Comparison of ENCODE assay signal across 28 cellular contexts in the genomic region with DNA sequence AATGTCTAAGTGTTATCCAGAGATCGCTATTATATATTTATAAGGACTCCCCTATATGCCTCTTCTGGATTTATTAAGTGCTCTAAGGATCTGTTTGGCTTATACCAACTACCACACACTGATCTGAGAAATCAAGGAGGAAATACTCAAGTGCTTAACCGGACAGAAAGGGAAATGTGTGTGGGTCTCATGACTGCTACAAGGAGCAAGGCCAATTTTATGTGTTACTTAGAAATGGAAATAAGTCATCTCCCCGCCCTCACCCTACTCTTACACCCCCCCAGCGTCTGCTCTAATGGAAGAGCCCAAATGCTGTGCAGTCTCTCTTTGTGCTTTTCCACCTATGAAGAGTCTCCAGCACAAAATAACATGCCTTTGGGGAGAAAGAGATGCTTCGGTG.
DNase-seq lines count a peak whose midpoint lies in the region; ATAC-seq, FAIRE-seq and TF ChIP-seq lines count a peak whose summit lies in the region.
"Had no signal": no experiment of that assay in that cellular context is flagged by ENCODE, and none has a peak within 500 bp of the region (broad histone marks: within the 10 kb centered on the region; RNA-seq: fewer than 3 reads in every experiment).

No MANE protein-coding gene starts in this region.

- H3K79me1 ChIP-seq in IMR-90 (ENCODE audit: low read depth in 1 of 2, low read length in 2 of 2): no peaks in the 10 kb centered on the region

- H2AFZ ChIP-seq in IMR-90 (replicated peaks; ENCODE audit: low read length, poor library complexity): no peak overlapping the region
- no peak overlapping the region for H2AFZ ChIP-seq in K562 (ENCODE audit: low read depth, low read length)

- no peak overlapping the region; the same call in 1 of the 2 replicates for H3K18ac ChIP-seq in IMR-90 (ENCODE audit: low read depth, low read length)

- intact Hi-C loops in Right ventricle myocardium inferior (cut with DNase I) (no loop called here), cardiac septum (cut with DNase I) (no loop called here), IMR-90 (cut with micrococcal nuclease) (no loop called here), K562 (cut with micrococcal nuclease) (no loop called here)

- H4K20me1 ChIP-seq in IMR-90 (ENCODE audit: insufficient read depth, low read length) (no peaks in the 10 kb centered on the region), K562 (replicated peaks; ENCODE audit: control insufficient read depth, insufficient read depth, low read length) (no peaks in the 10 kb centered on the region)

- no peak overlapping the region for H2BK5ac ChIP-seq in IMR-90 (ENCODE audit: low read depth, low read length, poor library complexity, severe bottlenecking)

- H3K14ac ChIP-seq in IMR-90 (replicated peaks; ENCODE audit: low read depth, low read length): no peak overlapping the region

- no peak overlapping the region for H3K4me2 ChIP-seq in IMR-90 (ENCODE audit: low read depth, low read length)
- H3K4me2 ChIP-seq in K562 (ENCODE audit: insufficient read depth, low read length): no peak overlapping the region
- H3K4me2 ChIP-seq: KMS-11, SK-N-SH, smooth muscle cell had no signal

- no peaks in the 10 kb centered on the region; the same call in 1 of the 2 replicates for H3K9me3 ChIP-seq in IMR-90 (ENCODE audit: control insufficient read depth, insufficient read depth, low read length)
- H3K9me3 ChIP-seq in K562 (replicated peaks; ENCODE audit: control insufficient read depth, insufficient read depth, low read depth, low read length): no peaks in the 10 kb centered on the region
- H3K9me3 ChIP-seq: Peyer's patch, prostate gland, SK-N-SH, upper lobe of left lung had no signal

- H3K23ac ChIP-seq in IMR-90 (ENCODE audit: low read depth, low read length): peak overlapping the region; percentile 69; the same call in 1 of the 2 replicates

- in situ Hi-C loops in IMR-90 (cut with MboI; ENCODE audit: low sequenced_read_pairs): no loop called here
- in situ Hi-C loops in K562 (cut with MboI): no loop called here

- no peak overlapping the region for H3K4ac ChIP-seq in IMR-90 (ENCODE audit: low read depth, low read length)

- H2AK5ac ChIP-seq in IMR-90 (ENCODE audit: low read depth, low read length): no peak overlapping the region

- H3K36me3 ChIP-seq in IMR-90 (ENCODE audit: control insufficient read depth, insufficient read depth, low read length): no peaks in the 10 kb centered on the region
- no peaks in the 10 kb centered on the region for H3K36me3 ChIP-seq in K562 (ENCODE audit: control insufficient read depth, insufficient read depth, low read length)
- H3K36me3 ChIP-seq: Peyer's patch, prostate gland, upper lobe of left lung had no signal

- BruUV-seq in IMR-90 (replicated peaks; lab: Mats Ljungman, UMichigan) (no TSS peak), K562 (replicated peaks; lab: Mats Ljungman, UMichigan) (no TSS peak)

- H3K56ac ChIP-seq in IMR-90 (ENCODE audit: extremely low read depth, insufficient read depth, low read length): no peak overlapping the region

- no peak for TF ChIP-seq POLR2A in IMR-90 (IDR thresholded peaks at IDR 0.05; ENCODE audit: low read depth, low read length)
- TF ChIP-seq POLR2A in K562 (conservative IDR thresholded peaks at IDR 0.05): no peak
- TF ChIP-seq POLR2A in GM12892 (IDR thresholded peaks at IDR 0.05; ENCODE audit: low read depth, low read length): no peak

- FAIRE-seq in K562 (lab: Jason Lieb, UNC) (no peak), GM12892 (lab: Jason Lieb, UNC) (no peak)

- H2AK9ac ChIP-seq in IMR-90 (replicated peaks; ENCODE audit: low read depth, low read length, poor library complexity): peak overlapping the region; percentile 40

- H3K27ac ChIP-seq in IMR-90 (ENCODE audit: insufficient read depth, low read length): no peak overlapping the region
- no peak overlapping the region for H3K27ac ChIP-seq in K562 (ENCODE audit: extremely low read depth, low read depth, low read length)
- H3K27ac ChIP-seq: KMS-11, Peyer's patch, prostate gland, upper lobe of left lung had no signal

- POLR2A ChIA-PET in IMR-90 (lab: Charles Lee; ENCODE audit: unreplicated experiment) (no interaction called here), K562 (lab: Yijun Ruan, JAX) (no interaction called here)

- H3K27me3 ChIP-seq in IMR-90 (ENCODE audit: control insufficient read depth, insufficient read depth, low read length): no peaks in the 10 kb centered on the region; the same call in 1 of the 2 replicates
- no peaks in the 10 kb centered on the region for H3K27me3 ChIP-seq in K562 (ENCODE audit: control insufficient read depth in 2 of 2, insufficient read depth in 2 of 2, low read length in 2 of 2)
- H3K27me3 ChIP-seq: Peyer's patch, upper lobe of left lung had no signal

- no peak for TF ChIP-seq EP300 in K562 (IDR thresholded peaks at IDR 0.05; ENCODE audit: low read length)

- H4K8ac ChIP-seq in IMR-90 (ENCODE audit: low read depth in 2 of 2, low read length in 2 of 2): peak overlapping the region in 1 of 2 experiments; percentile 51; a peak in 2 of 4 replicates

- H4K91ac ChIP-seq in IMR-90 (ENCODE audit: insufficient read depth, low read depth, low read length): no peak overlapping the region; the same call in 1 of the 2 replicates

- dilution Hi-C loops in IMR-90 (cut with HindIII; ENCODE audit: low sequenced_read_pairs, unreplicated experiment): no loop called here

- no peak overlapping the region; the same call in 2 of the 3 replicates for H2BK15ac ChIP-seq in IMR-90 (ENCODE audit: low read depth, low read length)

- TF ChIP-seq CTCF in IMR-90 (conservative IDR thresholded peaks at IDR 0.05; ENCODE audit: low read depth, low read length): no peak
- TF ChIP-seq CTCF in K562 (IDR thresholded peaks at IDR 0.05 in 2 of 3, conservative IDR thresholded peaks at IDR 0.05 in 1 of 3; ENCODE audit: insufficient read depth in 2 of 3, low read depth in 1 of 3, low read length in 3 of 3): no peak

- H3K4me3 ChIP-seq in IMR-90 (ENCODE audit: insufficient read depth, low read depth, low read length) (no peak overlapping the region), K562 (no peak overlapping the region)
- H3K4me3 ChIP-seq: Peyer's patch, prostate gland, smooth muscle cell, upper lobe of left lung had no signal

- H4K5ac ChIP-seq in IMR-90 (ENCODE audit: low read depth, low read length): no peak overlapping the region

- TF ChIP-seq RAD21 in IMR-90 (IDR thresholded peaks at IDR 0.05; ENCODE audit: low read length) (no peak), K562 (CRISPR knock-in tag; conservative IDR thresholded peaks at IDR 0.05 in 1 of 2, IDR thresholded peaks at IDR 0.05 in 1 of 2) (no peak)

- H3K4me1 ChIP-seq in IMR-90 (ENCODE audit: control insufficient read depth, insufficient read depth, low read length) (peaks cover 2% of the 10 kb centered on the region), K562 (replicated peaks in 1 of 2; ENCODE audit: control insufficient read depth in 2 of 2, insufficient read depth in 2 of 2, low read length in 2 of 2) (no peaks in the 10 kb centered on the region)
- H3K4me1 ChIP-seq: Peyer's patch, prostate gland, upper lobe of left lung had no signal

- CTCF ChIA-PET in IMR-90 (lab: Yijun Ruan, JAX): no interaction called here
- CTCF ChIA-PET in K562 (lab: Yijun Ruan, JAX; ENCODE audit: low intra/inter-chr PET ratio): no interaction called here

- H3K9me1 ChIP-seq in IMR-90 (ENCODE audit: insufficient read depth, low read length) (no peaks in the 10 kb centered on the region), K562 (ENCODE audit: control insufficient read depth, insufficient read depth, low read length) (no peaks in the 10 kb centered on the region)

- DNase-seq in Right ventricle myocardium inferior (ENCODE audit: missing footprints) (no peak), cardiac septum (ENCODE audit: low spot score) (no peak), IMR-90 (peak; percentile 5), K562 (ENCODE audit: extremely low read depth in 1 of 4, low spot score in 3 of 4) (no peak), retina (peak; percentile 65), cerebellar nuclear complex (lab: John Stamatoyannopoulos, UW) (no peak), GM12892 (ENCODE audit: insufficient read length) (no peak)
- DNase-seq in stimulated activated CD4-positive, alpha-beta T cell treated with anti-CD3 and anti-CD28 coated beads, Interleukin-4, amount 100 ng/mL, for 4 hours: no peak
- DNase-seq: activated naive CD4-positive, alpha-beta T cell; activated T-cell treated with anti-CD3 and anti-CD28 coated beads, Interleukin-2, amount 50 U/mL, for 24 hours; amniotic stem cell; CD8-positive, alpha-beta T cell; erythroblast; foreskin melanocyte; H7; kidney glomerular epithelial cell; mesendoderm; naive thymus-derived CD8-positive, alpha-beta T cell; NCI-H2171 treated with DMSO at 0.1 percent for 48 hours; Peyer's patch; SK-N-SH; stimulated activated CD4-positive, alpha-beta T cell treated with anti-CD3 and anti-CD28 coated beads, Interleukin-2, amount 100 ng/mL, for 48 hours; T-helper 9 cell; upper lobe of left lung had no signal

- 0 out of 2 replicates have a peak overlapping the region, but pooled peaks have one; percentile 73 for H2BK120ac ChIP-seq in IMR-90 (ENCODE audit: low read depth, low read length)

- H3K9ac ChIP-seq in IMR-90 (ENCODE audit: low read depth, low read length) (no peak overlapping the region; the same call in 1 of the 2 replicates), K562 (ENCODE audit: insufficient read depth in 1 of 2, low read depth in 2 of 2, low read length in 2 of 2) (no peak overlapping the region)
- H3K9ac ChIP-seq: KMS-11, SK-N-SH had no signal

- WGBS in IMR-90 (ENCODE audit: extremely low coverage in 2 of 2, insufficient read length in 1 of 2), 2 experiments: no CpG with 5 or more reads among the region's 5 CpGs
- 2% methylated on average over 5 of the region's 5 CpGs for WGBS in K562 (ENCODE audit: insufficient coverage, low coverage, missing lambda C conversion rate)

- H3K79me2 ChIP-seq in K562 (ENCODE audit: control insufficient read depth, insufficient read depth, low read length): no peaks in the 10 kb centered on the region

- no peak overlapping the region; the same call in 1 of the 2 replicates for H2BK20ac ChIP-seq in IMR-90 (ENCODE audit: low read depth, low read length)

- ATAC-seq in Right ventricle myocardium inferior (peak; percentile 37), IMR-90 (ENCODE audit: low read depth) (peak; percentile 52), K562 (no peak)
- ATAC-seq: activated CD4-positive, CD25-positive, alpha-beta regulatory T cell treated with anti-CD3 and anti-CD28 coated beads, Interleukin-2, amount 50 U/mL, for 24 hours; CD8-positive, alpha-beta T cell; naive thymus-derived CD8-positive, alpha-beta T cell had no signal

Comparison
In these comparisons a context has a peak if more than half of its experiments do, and no peak if none do; other contexts are left out.
1. DNase-seq: peak in IMR-90 (single experiment) and retina (single experiment); none in Right ventricle myocardium inferior (single experiment), cardiac septum (single experiment), K562 (0 of 4), cerebellar nuclear complex (0 of 2), stimulated activated CD4-positive, alpha-beta T cell treated with anti-CD3 and anti-CD28 coated beads, Interleukin-4, amount 100 ng/mL, for 4 hours (0 of 2) and GM12892 (single experiment).